ENCODE assay signal across 11 cellular contexts in genomic region chr14:68384335-68384734, GRCh38.
A peak's percentile ranks its signal among the peaks of the same experiment; 100 is the strongest.
DNase-seq lines count a peak whose midpoint lies in the region; ATAC-seq and TF ChIP-seq lines count a peak whose summit lies in the region.
"Had no signal": no experiment of that assay in that cellular context is flagged by ENCODE, and none has a peak within 500 bp of the region (broad histone marks: within the 10 kb centered on the region; RNA-seq: fewer than 3 reads in every experiment).

No MANE protein-coding gene starts in this region.

- H3K27me3 ChIP-seq in CD4-positive, CD25-positive, alpha-beta regulatory T cell (ENCODE audit: control insufficient read depth, insufficient read depth, low read length): no peaks in the 10 kb centered on the region
- H3K27me3 ChIP-seq in psoas muscle (ENCODE audit: insufficient read depth in 3 of 3, low read length in 2 of 3): no peaks in the 10 kb centered on the region

- no peak for ATAC-seq in CD4-positive, CD25-positive, alpha-beta regulatory T cell (ENCODE audit: low read depth in 2 of 2)
- ATAC-seq in psoas muscle (peak; percentile 85 to 93 (median 92)), HG02885 (IDR thresholded peaks at IDR 0.05; ENCODE audit: poor library complexity, unreplicated experiment) (no peak)
- ATAC-seq: Panc1; stimulated activated naive CD8-positive, alpha-beta T cell treated with anti-CD3 and anti-CD28 coated beads, Interleukin-15, amount 100 ng/mL, for 72 hours had no signal

- 29 to 38% (median 34%) methylated on average over 6 of the region's 6 CpGs for WGBS in psoas muscle, 3 donors

- no peak overlapping the region for H3K4me3 ChIP-seq in CD4-positive, CD25-positive, alpha-beta regulatory T cell (ENCODE audit: low read depth, low read length)
- H3K4me3 ChIP-seq in psoas muscle: no peak overlapping the region

- intact Hi-C loops in psoas muscle (cut with DNase I): no loop called here

- H3K36me3 Mint-ChIP-seq in CD4-positive, CD25-positive, alpha-beta regulatory T cell: peaks cover 4% of the 10 kb centered on the region
- H3K36me3 Mint-ChIP-seq: activated CD4-positive, alpha-beta memory T cell treated with anti-CD3 and anti-CD28 coated beads for 36 hours had no signal

- no peak overlapping the region for H3K4me3 Mint-ChIP-seq in CD4-positive, CD25-positive, alpha-beta regulatory T cell
- H3K4me3 Mint-ChIP-seq: activated CD4-positive, alpha-beta memory T cell treated with anti-CD3 and anti-CD28 coated beads for 36 hours; stimulated activated naive CD8-positive, alpha-beta T cell treated with anti-CD3 and anti-CD28 coated beads, Interleukin-15, amount 100 ng/mL, for 72 hours had no signal

- H3K36me3 ChIP-seq in CD4-positive, CD25-positive, alpha-beta regulatory T cell (ENCODE audit: control insufficient read depth, insufficient read depth, low read length): no peaks in the 10 kb centered on the region
- H3K36me3 ChIP-seq in psoas muscle (ENCODE audit: insufficient read depth in 1 of 2, low read depth in 1 of 2): no peaks in the 10 kb centered on the region

- no peak for DNase-seq in CD4-positive, CD25-positive, alpha-beta regulatory T cell
- DNase-seq in SHP77 (lab: John Stamatoyannopoulos, UW) (peak; percentile 14 to 52), globus pallidus (ENCODE audit: low spot score) (peak; percentile 79), psoas muscle (no peak), OCI-M2 (lab: John Stamatoyannopoulos, UW; ENCODE audit: unreplicated experiment) (no peak), NCI-H1694 (lab: John Stamatoyannopoulos, UW) (no peak)
- DNase-seq in activated effector memory CD4-positive, alpha-beta T cell treated with anti-CD3 and anti-CD28 coated beads, Interleukin-2, amount 50 U/mL, for 16 hours: no peak
- DNase-seq: stimulated activated naive CD8-positive, alpha-beta T cell treated with anti-CD3 and anti-CD28 coated beads, Interleukin-15, amount 100 ng/mL, for 72 hours had no signal

- H3K4me1 Mint-ChIP-seq in CD4-positive, CD25-positive, alpha-beta regulatory T cell: peaks cover 9 to 26% (median 24%) of the 10 kb centered on the region in 4 donors

- H3K27me3 Mint-ChIP-seq in CD4-positive, CD25-positive, alpha-beta regulatory T cell: no peaks in the 10 kb centered on the region
- H3K27me3 Mint-ChIP-seq: activated CD4-positive, alpha-beta memory T cell treated with anti-CD3 and anti-CD28 coated beads for 36 hours; stimulated activated naive CD8-positive, alpha-beta T cell treated with anti-CD3 and anti-CD28 coated beads, Interleukin-15, amount 100 ng/mL, for 72 hours had no signal

- no peaks in the 10 kb centered on the region for H3K9me3 ChIP-seq in CD4-positive, CD25-positive, alpha-beta regulatory T cell (ENCODE audit: control insufficient read depth in 2 of 2, low read length in 2 of 2)
- H3K9me3 ChIP-seq in psoas muscle: no peaks in the 10 kb centered on the region

- no peak for TF ChIP-seq CTCF in psoas muscle (IDR thresholded peaks at IDR 0.05)

- H3K9me3 Mint-ChIP-seq in CD4-positive, CD25-positive, alpha-beta regulatory T cell: no peaks in the 10 kb centered on the region
- H3K9me3 Mint-ChIP-seq: activated CD4-positive, alpha-beta memory T cell treated with anti-CD3 and anti-CD28 coated beads for 36 hours; stimulated activated naive CD8-positive, alpha-beta T cell treated with anti-CD3 and anti-CD28 coated beads, Interleukin-15, amount 100 ng/mL, for 72 hours had no signal

- peaks cover 15% of the 10 kb centered on the region for H3K4me1 ChIP-seq in CD4-positive, CD25-positive, alpha-beta regulatory T cell (ENCODE audit: control insufficient read depth, insufficient read depth, low read length, poor library complexity, severe bottlenecking)
- peaks cover 13% of the 10 kb centered on the region for H3K4me1 ChIP-seq in psoas muscle

- peak overlapping the region in 2 of 3 donors; percentile 35 to 79 for H3K27ac Mint-ChIP-seq in CD4-positive, CD25-positive, alpha-beta regulatory T cell
- H3K27ac Mint-ChIP-seq: activated CD4-positive, alpha-beta memory T cell treated with anti-CD3 and anti-CD28 coated beads for 36 hours; stimulated activated naive CD8-positive, alpha-beta T cell treated with anti-CD3 and anti-CD28 coated beads, Interleukin-15, amount 100 ng/mL, for 72 hours had no signal

- H3K27ac ChIP-seq in CD4-positive, CD25-positive, alpha-beta regulatory T cell (ENCODE audit: insufficient read depth, low read length, poor library complexity, severe bottlenecking): no peak overlapping the region
- H3K27ac ChIP-seq in psoas muscle: peak overlapping the region; percentile 69

Comparison
In these comparisons a context has a peak if more than half of its experiments do, and no peak if none do; other contexts are left out.
1. ATAC-seq: peak in psoas muscle (4 of 4); none in CD4-positive, CD25-positive, alpha-beta regulatory T cell (0 of 2) and HG02885 (single experiment).
2. DNase-seq: peak in SHP77 (2 of 2) and globus pallidus (single experiment); none in CD4-positive, CD25-positive, alpha-beta regulatory T cell (0 of 3), psoas muscle (0 of 2), activated effector memory CD4-positive, alpha-beta T cell treated with anti-CD3 and anti-CD28 coated beads, Interleukin-2, amount 50 U/mL, for 16 hours (single experiment), OCI-M2 (single experiment) and NCI-H1694 (single experiment).